In the genomic region with DNA sequence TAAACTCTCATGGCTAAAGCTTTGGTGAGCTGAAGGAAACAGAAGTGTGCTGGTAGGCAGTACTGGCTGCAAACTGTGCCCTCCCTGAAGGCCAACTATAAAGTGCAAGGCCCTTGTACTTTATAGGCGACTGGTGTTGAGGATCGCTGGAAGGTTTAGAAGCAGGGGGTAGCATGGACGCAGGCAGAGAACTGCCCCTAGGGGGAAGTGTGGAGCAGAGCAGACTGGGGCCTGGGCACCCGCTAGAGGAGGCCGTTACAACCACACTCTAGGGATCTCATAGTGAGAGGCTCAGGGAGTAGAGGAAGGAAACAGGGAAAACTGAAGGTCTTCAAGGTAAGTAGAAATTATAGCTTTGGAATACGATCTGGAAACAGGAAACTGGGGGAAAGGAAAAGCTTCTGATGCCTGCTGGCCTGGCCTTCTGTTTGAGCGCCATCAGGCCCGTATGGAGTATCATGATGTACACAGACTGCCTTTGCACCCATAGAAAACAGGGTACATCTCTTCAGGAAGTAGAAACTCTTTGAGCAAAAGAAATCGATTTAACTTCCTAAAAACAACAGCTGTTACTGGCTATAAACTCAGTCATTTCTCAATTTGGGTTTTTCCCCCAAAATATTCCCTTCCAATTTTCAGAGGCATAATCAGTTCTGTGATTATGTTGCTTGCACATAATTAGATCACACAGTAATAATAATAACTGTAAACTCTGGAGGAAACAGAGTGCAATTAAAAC, we compare ENCODE assay signal across 8 cellular contexts. TPM values are rescaled to one million over a fixed set of nuclear protein-coding genes. Genes with fewer than 3 reads are reported as not detected.
DNase-seq lines count a peak whose midpoint lies in the region; ATAC-seq and TF ChIP-seq lines count a peak whose summit lies in the region.

No MANE protein-coding gene starts in this region.

- peak overlapping the region; percentile 67 for H3K4me3 ChIP-seq in OCI-LY3 (ENCODE audit: low read length)

- H3K4me2 ChIP-seq in OCI-LY3 (ENCODE audit: low read length) = peak overlapping the region; percentile 87

- TF ChIP-seq CTCF in OCI-LY3 (IDR thresholded peaks at IDR 0.05; ENCODE audit: low read depth, low read length) = peak; percentile 76

- DNase-seq in DMS53 (lab: John Stamatoyannopoulos, UW) (peak; percentile 30), DMS53 treated with DMSO at 0.1 percent for 48 hours (lab: John Stamatoyannopoulos, UW; ENCODE audit: unreplicated experiment) (no peak), left cardiac atrium (no peak), SW480 (ENCODE audit: low spot score) (no peak)
- DNase-seq in activated naive CD4-positive, alpha-beta T cell (lab: John Stamatoyannopoulos, UW) = peak; percentile 17 to 58 (median 18)
- DNase-seq in stimulated activated CD4-positive, alpha-beta T cell treated with anti-CD3 and anti-CD28 coated beads, Interleukin-4, amount 100 ng/mL, for 24 hours = peak; percentile 73

- no peak overlapping the region for H2AFZ ChIP-seq in OCI-LY3 (ENCODE audit: low read depth, low read length)

- peak overlapping the region; percentile 98 for H3K27ac ChIP-seq in OCI-LY3 (ENCODE audit: low read length)

- H3K27me3 ChIP-seq in OCI-LY3 (ENCODE audit: low read depth, low read length) = no peaks in the 10 kb centered on the region

- no peaks in the 10 kb centered on the region for H3K9me3 ChIP-seq in OCI-LY3 (ENCODE audit: insufficient read depth, low read length)

- intact Hi-C loops in left cardiac atrium (cut with DNase I) = no loop called here

- peak; percentile 43 for ATAC-seq in HG02678 (IDR thresholded peaks at IDR 0.05; ENCODE audit: unreplicated experiment)
- peak; percentile 56 to 69 for ATAC-seq in left cardiac atrium

- H3K9ac ChIP-seq in OCI-LY3 (ENCODE audit: low read length) = peak overlapping the region; percentile 87

- peaks cover 70% of the 10 kb centered on the region for H3K79me2 ChIP-seq in OCI-LY3 (ENCODE audit: low read length)

- H4K20me1 ChIP-seq in OCI-LY3 (ENCODE audit: insufficient read depth, low read length) = no peaks in the 10 kb centered on the region

- no peaks in the 10 kb centered on the region for H3K36me3 ChIP-seq in OCI-LY3 (replicated peaks; ENCODE audit: low read depth, low read length)

- H3K4me1 ChIP-seq in OCI-LY3 (ENCODE audit: low read length) = peaks cover 89% of the 10 kb centered on the region

RNA-seq across cellular contexts. Expression of gene TMSB4X, which starts 23.9 kb away (rescaled TPM):
- 1,000 to 10,000 TPM; 1,546 to 1,715 TPM for total RNA-seq in left cardiac atrium

RNA-seq across cellular contexts. Expression of gene TLR8, which starts 44.6 kb away (rescaled TPM):
- 1 to 10 TPM; 1.4 to 3.5 TPM for total RNA-seq in left cardiac atrium

Comparison
In these comparisons a context has a peak if more than half of its experiments do, and no peak if none do; other contexts are left out.
1. DNase-seq: peak in DMS53 (single experiment), activated naive CD4-positive, alpha-beta T cell (4 of 4) and stimulated activated CD4-positive, alpha-beta T cell treated with anti-CD3 and anti-CD28 coated beads, Interleukin-4, amount 100 ng/mL, for 24 hours (single experiment); none in DMS53 treated with DMSO at 0.1 percent for 48 hours (single experiment), left cardiac atrium (single experiment) and SW480 (single experiment).